8 cellular contexts compared by ENCODE assay signal in genomic region chr1:37692078-37692833, GRCh38. TPM values are rescaled to one million over a fixed set of nuclear protein-coding genes. Genes with fewer than 3 reads are reported as not detected.
A peak's percentile ranks its signal among the peaks of the same experiment; 100 is the strongest.
DNase-seq lines count a peak whose midpoint lies in the region; ATAC-seq, FAIRE-seq and TF ChIP-seq lines count a peak whose summit lies in the region.

TSS of gene CDCA8 (plus strand) at chr1:37692516. CDS start at chr1:37692691, 175 bp downstream.

- DNase-seq in GM12892 (ENCODE audit: insufficient read length) (peak; percentile 95), NCI-H1436 treated with DMSO at 0.1 percent for 48 hours (lab: John Stamatoyannopoulos, UW) (peak; percentile 90), T-cell (peak; percentile 95 to 99 (median 98)), cardiac septum (ENCODE audit: low spot score) (peak; percentile 99), pons (ENCODE audit: low spot score) (peak; percentile 97), upper lobe of left lung (peak; percentile 98 to 99)

- H3K27me3 Mint-ChIP-seq in T-cell, result no peaks in the 10 kb centered on the region

- peak within 1 kb of the TSS; percentile 67 to 94 (median 83) for H3K4me3 ChIP-seq in upper lobe of left lung

- H3K27me3 ChIP-seq in upper lobe of left lung, result no peaks in the 10 kb centered on the region

- TF ChIP-seq POLR2A in GM12892 (IDR thresholded peaks at IDR 0.05; ENCODE audit: low read depth, low read length), result peak; percentile 88
- TF ChIP-seq POLR2A in upper lobe of left lung (IDR thresholded peaks at IDR 0.05), result peak in 1 of 4 donors; percentile 54

- intact Hi-C loops in cardiac septum (cut with DNase I), result loop anchor here (5.0 kb wide), 3 partner anchors 115 to 255 kb away; partner anchors contain the start of genes C1orf122, INPP5B, YRDC and ZC3H12A

- peak; percentile 91 for FAIRE-seq in GM12892 (lab: Jason Lieb, UNC)

- peaks cover 0 to 9% (median 4%) of the 10 kb centered on the region in 4 donors for H3K36me3 ChIP-seq in upper lobe of left lung

- peaks cover 38 to 44% (median 42%) of the 10 kb centered on the region in 3 donors for H3K4me1 Mint-ChIP-seq in T-cell

- H3K4me1 ChIP-seq in upper lobe of left lung, result peaks cover 27 to 40% (median 32%) of the 10 kb centered on the region in 4 donors

- no peak for TF ChIP-seq EP300 in upper lobe of left lung (IDR thresholded peaks at IDR 0.05)

- peak within 1 kb of the TSS; percentile 93 for H3K27ac Mint-ChIP-seq in T-cell

- H3K9me3 Mint-ChIP-seq in T-cell, result no peaks in the 10 kb centered on the region

- H3K27ac ChIP-seq in adipose tissue (ENCODE audit: low read depth, low read length), result peak within 1 kb of the TSS; percentile 40
- peak within 1 kb of the TSS; percentile 76 to 94 (median 85) for H3K27ac ChIP-seq in upper lobe of left lung

- ATAC-seq in HG02852 (IDR thresholded peaks at IDR 0.05; ENCODE audit: unreplicated experiment), result peak; percentile 88
- ATAC-seq in T-cell (replicated peaks in 1 of 4), result peak; percentile 88 to 96 (median 93)
- ATAC-seq in upper lobe of left lung (ENCODE audit: low FRiP score in 2 of 2), result peak; percentile 96 to 98

- WGBS in adipose tissue, 3 donors, result 0% methylated on average over 54 of the region's 54 CpGs
- 1% methylated on average over 20 to 54 of the region's 54 CpGs for WGBS in upper lobe of left lung, 2 donors

- CTCF ChIA-PET in T-cell (lab: Charles Lee), result interaction anchor here in 1 of 2 donors (0.6 to 1.5 kb wide), 7 partner anchors 90 to 259 kb away, joined by 3 to 5 read pairs (median 3); partner anchors contain the start of gene MTF1

- peaks cover 7% of the 10 kb centered on the region for H3K36me3 Mint-ChIP-seq in T-cell

- TF ChIP-seq CTCF in upper lobe of left lung (IDR thresholded peaks at IDR 0.05), result peak in 5 of 6 experiments; percentile 34 to 80 (median 65)

- POLR2A ChIA-PET in T-cell (lab: Charles Lee), result no interaction called here

- H3K9me3 ChIP-seq in upper lobe of left lung, result no peaks in the 10 kb centered on the region

- H3K4me3 Mint-ChIP-seq in T-cell, result peak within 1 kb of the TSS; percentile 95 to 99 (median 96)

RNA-seq across cellular contexts. Expression of gene CDCA8, which starts in this region (rescaled TPM):
- 22.7 TPM for polyA plus RNA-seq in GM12892 (2012; ENCODE audit: missing spikeins)
- total RNA-seq in T-cell, result 1 to 10 TPM in 4 of 5 donors, under 1 TPM in 1; 0.84 to 1.8 (median 1.3) TPM
- under 1 TPM; 0.22 to 0.67 (median 0.56) TPM for polyA plus RNA-seq in adipose tissue
- total RNA-seq in cardiac septum, result 0.27 TPM
- total RNA-seq in upper lobe of left lung, result 1 to 10 TPM in 4 of 6 donors, under 1 TPM in 1, not detected in 1; 0.89 to 2.0 (median 1.5) TPM

Comparison
In these comparisons a context has a peak if more than half of its experiments do, and no peak if none do; other contexts are left out.
1. Peak in every context shown above with its lines: DNase-seq, ATAC-seq, H3K4me3 ChIP-seq and H3K27ac ChIP-seq.
2. Peak in DNase-seq in cardiac septum; RNA of the gene not detected or under 1 TPM.